Comparison of ENCODE assay signal across 26 cellular contexts in genomic region chr4:174204194-174204831, GRCh38.
"Had no signal": no experiment of that assay in that cellular context is flagged by ENCODE, and none has a peak within 500 bp of the region (broad histone marks: within the 10 kb centered on the region; RNA-seq: fewer than 3 reads in every experiment).

No MANE protein-coding gene starts in this region.

- H3K4me3 Mint-ChIP-seq: natural killer cell; stimulated activated naive B cell treated with anti-CD40 and anti-IgM and Interleukin-4, amounts not matched to agents 10 μg/mL and 1 μg/mL and 100 μg/mL, for 72 hours; stimulated activated naive CD8-positive, alpha-beta T cell treated with anti-CD3 and anti-CD28 coated beads, Interleukin-15, amount 100 ng/mL, for 72 hours had no signal

- H3K4me1 ChIP-seq: esophagus squamous epithelium, lower lobe of right lung, psoas muscle, spleen, suprapubic skin, transverse colon, upper lobe of right lung, uterus had no signal

- H3K27me3 ChIP-seq: ovary, sigmoid colon had no signal

- H3K9me3 ChIP-seq: esophagus squamous epithelium, lower lobe of right lung, ovary, psoas muscle, sigmoid colon, spleen, suprapubic skin, transverse colon, upper lobe of right lung, uterus had no signal

- H3K9me3 Mint-ChIP-seq: natural killer cell; stimulated activated naive B cell treated with anti-CD40 and anti-IgM and Interleukin-4, amounts not matched to agents 10 μg/mL and 1 μg/mL and 100 μg/mL, for 72 hours; stimulated activated naive CD8-positive, alpha-beta T cell treated with anti-CD3 and anti-CD28 coated beads, Interleukin-15, amount 100 ng/mL, for 72 hours had no signal

- DNase-seq: dermis blood vessel endothelial cell; effector memory CD4-positive, alpha-beta T cell; erythroblast; esophagus squamous epithelium; left ventricle myocardium superior; lower lobe of right lung; natural killer cell; occipital lobe; ovary; posterior cingulate gyrus; psoas muscle; right cardiac atrium; sigmoid colon; spleen; stimulated activated CD4-positive, alpha-beta T cell treated with anti-CD3 and anti-CD28 coated beads, Interleukin-15, amount 100 ng/mL, for 24 hours; stimulated activated CD4-positive, alpha-beta T cell treated with anti-CD3 and anti-CD28 coated beads, Interleukin-2, amount 100 ng/mL, for 48 hours; stimulated activated naive B cell treated with anti-CD40 and anti-IgM and Interleukin-4, amounts not matched to agents 10 μg/mL and 1 μg/mL and 100 μg/mL, for 72 hours; stimulated activated naive CD8-positive, alpha-beta T cell treated with anti-CD3 and anti-CD28 coated beads, Interleukin-15, amount 100 ng/mL, for 72 hours; transverse colon; upper lobe of right lung; uterus had no signal

- H3K4me3 ChIP-seq: coronary artery, esophagus squamous epithelium, lower lobe of right lung, ovary, psoas muscle, spleen, suprapubic skin, transverse colon, upper lobe of right lung, uterus had no signal

- H3K27ac Mint-ChIP-seq: natural killer cell; stimulated activated naive B cell treated with anti-CD40 and anti-IgM and Interleukin-4, amounts not matched to agents 10 μg/mL and 1 μg/mL and 100 μg/mL, for 72 hours; stimulated activated naive CD8-positive, alpha-beta T cell treated with anti-CD3 and anti-CD28 coated beads, Interleukin-15, amount 100 ng/mL, for 72 hours had no signal

- ATAC-seq: left ventricle myocardium superior; lower lobe of right lung; natural killer cell; psoas muscle; right cardiac atrium; stimulated activated naive B cell treated with anti-CD40 and anti-IgM and Interleukin-4, amounts not matched to agents 10 μg/mL and 1 μg/mL and 100 μg/mL, for 72 hours; stimulated activated naive CD8-positive, alpha-beta T cell treated with anti-CD3 and anti-CD28 coated beads, Interleukin-15, amount 100 ng/mL, for 72 hours; upper lobe of right lung had no signal

- H3K4me1 Mint-ChIP-seq: natural killer cell; stimulated activated naive B cell treated with anti-CD40 and anti-IgM and Interleukin-4, amounts not matched to agents 10 μg/mL and 1 μg/mL and 100 μg/mL, for 72 hours; stimulated activated naive CD8-positive, alpha-beta T cell treated with anti-CD3 and anti-CD28 coated beads, Interleukin-15, amount 100 ng/mL, for 72 hours had no signal

- H3K36me3 Mint-ChIP-seq: natural killer cell; stimulated activated naive B cell treated with anti-CD40 and anti-IgM and Interleukin-4, amounts not matched to agents 10 μg/mL and 1 μg/mL and 100 μg/mL, for 72 hours had no signal

- H3K36me3 ChIP-seq: esophagus squamous epithelium, lower lobe of right lung, ovary, sigmoid colon, spleen, suprapubic skin, transverse colon, upper lobe of right lung, uterus had no signal

- FAIRE-seq: endometrium, frontal cortex, keratinocyte had no signal

- H3K27ac ChIP-seq: coronary artery, esophagus squamous epithelium, lower lobe of right lung, ovary, psoas muscle, spleen, suprapubic skin, transverse colon, upper lobe of right lung, uterus had no signal
